ENCODE assay signal across 2 cellular contexts in the genomic region with DNA sequence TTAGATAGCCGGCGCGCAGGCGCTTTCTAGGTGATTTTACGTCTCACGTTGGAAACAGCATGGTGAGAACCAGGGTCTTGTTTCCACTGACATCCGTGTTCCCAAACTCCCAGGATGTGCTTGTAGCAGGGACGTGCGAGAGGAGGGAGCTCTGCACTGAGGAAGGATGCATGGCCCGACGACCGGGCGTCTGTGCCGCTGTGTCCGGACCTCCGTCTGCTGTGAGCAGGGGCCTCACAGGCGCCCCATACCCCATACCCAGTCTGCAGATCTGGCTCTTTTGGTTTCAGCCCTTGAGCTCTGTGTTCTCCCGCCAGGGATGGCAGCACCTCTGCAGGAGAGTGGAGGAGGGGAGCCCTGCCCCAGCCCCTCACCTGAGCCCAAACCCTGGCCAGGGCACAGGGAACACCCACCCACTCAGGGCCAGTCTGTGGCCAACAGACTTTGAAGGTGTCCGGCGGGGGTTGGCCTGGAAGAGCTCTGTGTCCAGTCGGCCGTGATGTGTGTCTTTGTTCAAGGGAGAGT.
TF ChIP-seq lines count a peak whose summit lies in the region.

No MANE protein-coding gene starts in this region.

TF ChIP-seq in IMR-90, 13 proteins besides CTCF, POLR2A, EP300 and RAD21:
- TF ChIP-seq MAZ (IDR thresholded peaks at IDR 0.05; ENCODE audit: borderline replicate concordance, low read depth, low read length) (no peak), CEBPB (IDR thresholded peaks at IDR 0.05; ENCODE audit: low read depth, low read length) (no peak), CHD1 (IDR thresholded peaks at IDR 0.05; ENCODE audit: low read depth, low read length) (no peak), MAFK (IDR thresholded peaks at IDR 0.05; ENCODE audit: low read depth, low read length) (no peak), NFE2L2 (IDR thresholded peaks at IDR 0.05; ENCODE audit: low read depth, low read length) (no peak), MXI1 (IDR thresholded peaks at IDR 0.05; ENCODE audit: borderline replicate concordance, low read depth, low read length) (no peak), RCOR1 (IDR thresholded peaks at IDR 0.05; ENCODE audit: insufficient replicate concordance, low read length) (no peak), FOS (IDR thresholded peaks at IDR 0.05; ENCODE audit: low read depth, low read length) (no peak)
- TF ChIP-seq, protein P1, sequence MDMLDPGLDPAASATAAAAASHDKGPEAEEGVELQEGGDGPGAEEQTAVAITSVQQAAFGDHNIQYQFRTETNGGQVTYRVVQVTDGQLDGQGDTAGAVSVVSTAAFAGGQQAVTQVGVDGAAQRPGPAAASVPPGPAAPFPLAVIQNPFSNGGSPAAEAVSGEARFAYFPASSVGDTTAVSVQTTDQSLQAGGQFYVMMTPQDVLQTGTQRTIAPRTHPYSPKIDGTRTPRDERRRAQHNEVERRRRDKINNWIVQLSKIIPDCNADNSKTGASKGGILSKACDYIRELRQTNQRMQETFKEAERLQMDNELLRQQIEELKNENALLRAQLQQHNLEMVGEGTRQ (IDR thresholded peaks at IDR 0.05; ENCODE audit: low read depth, low read length): no peak
- TF ChIP-seq, protein P2, sequence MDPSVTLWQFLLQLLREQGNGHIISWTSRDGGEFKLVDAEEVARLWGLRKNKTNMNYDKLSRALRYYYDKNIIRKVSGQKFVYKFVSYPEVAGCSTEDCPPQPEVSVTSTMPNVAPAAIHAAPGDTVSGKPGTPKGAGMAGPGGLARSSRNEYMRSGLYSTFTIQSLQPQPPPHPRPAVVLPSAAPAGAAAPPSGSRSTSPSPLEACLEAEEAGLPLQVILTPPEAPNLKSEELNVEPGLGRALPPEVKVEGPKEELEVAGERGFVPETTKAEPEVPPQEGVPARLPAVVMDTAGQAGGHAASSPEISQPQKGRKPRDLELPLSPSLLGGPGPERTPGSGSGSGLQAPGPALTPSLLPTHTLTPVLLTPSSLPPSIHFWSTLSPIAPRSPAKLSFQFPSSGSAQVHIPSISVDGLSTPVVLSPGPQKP (IDR thresholded peaks at IDR 0.05; ENCODE audit: borderline replicate concordance, low read depth, low read length): no peak

TF ChIP-seq in H1, 55 proteins besides CTCF, POLR2A, EP300 and RAD21:
- no peak for TF ChIP-seq EGR1 (IDR thresholded peaks at IDR 0.05; ENCODE audit: borderline replicate concordance, low read depth, low read length)
